8 cellular contexts compared by ENCODE assay signal in genomic region chr2:136389809-136390208, GRCh38.
DNase-seq lines count a peak whose midpoint lies in the region; ATAC-seq, FAIRE-seq and TF ChIP-seq lines count a peak whose summit lies in the region.

No MANE protein-coding gene starts in this region.

- no peak for DNase-seq in CD8-positive, alpha-beta T cell
- DNase-seq in stimulated activated CD4-positive, alpha-beta T cell treated with anti-CD3 and anti-CD28 coated beads, Interleukin-4, amount 100 ng/mL, for 24 hours: no peak
- no peak for DNase-seq in D721Med (ENCODE audit: insufficient read length, low spot score)
- no peak for DNase-seq in transverse colon
- DNase-seq in foreskin fibroblast: no peak

- FAIRE-seq in D721Med (lab: Jason Lieb, UNC): no peak

- TF ChIP-seq CTCF in CD8-positive, alpha-beta T cell (IDR thresholded peaks at IDR 0.05): no peak
- TF ChIP-seq CTCF in D721Med (IDR thresholded peaks at IDR 0.05; ENCODE audit: insufficient read depth, missing control alignments) (no peak), transverse colon (IDR thresholded peaks at IDR 0.05) (no peak), foreskin fibroblast (IDR thresholded peaks at IDR 0.05; ENCODE audit: low read depth, low read length) (no peak)

- H3K36me3 Mint-ChIP-seq in CD8-positive, alpha-beta T cell: no peaks in the 10 kb centered on the region

- intact Hi-C loops in CD8-positive, alpha-beta T cell (cut with DNase I, micrococcal nuclease): loop anchor here in 1 of 2 experiments (10.0 kb wide), 1 partner anchor 645 kb away; the partner anchor contains the start of gene UBXN4
- intact Hi-C loops in transverse colon (cut with DNase I; ENCODE audit: low total_unique reads): no loop called here

- no peak overlapping the region for H3K4me3 ChIP-seq in CD8-positive, alpha-beta T cell (ENCODE audit: low read depth, low read length)
- H3K4me3 ChIP-seq in transverse colon: no peak overlapping the region
- no peak overlapping the region for H3K4me3 ChIP-seq in foreskin fibroblast (ENCODE audit: low read depth in 1 of 2, low read length in 2 of 2)

- no peaks in the 10 kb centered on the region for H3K27me3 ChIP-seq in CD8-positive, alpha-beta T cell (ENCODE audit: insufficient read depth, low read length)
- no peaks in the 10 kb centered on the region for H3K27me3 ChIP-seq in transverse colon

- H3K4me1 ChIP-seq in CD8-positive, alpha-beta T cell (ENCODE audit: insufficient read depth, low read length): peaks cover 5% of the 10 kb centered on the region
- no peaks in the 10 kb centered on the region for H3K4me1 ChIP-seq in transverse colon

- no peaks in the 10 kb centered on the region for H3K9me3 ChIP-seq in CD8-positive, alpha-beta T cell (ENCODE audit: low read length)
- no peaks in the 10 kb centered on the region for H3K9me3 ChIP-seq in transverse colon

- no peak for TF ChIP-seq EP300 in transverse colon (IDR thresholded peaks at IDR 0.05; ENCODE audit: low read depth)

- no peaks in the 10 kb centered on the region for H3K36me3 ChIP-seq in CD8-positive, alpha-beta T cell (ENCODE audit: insufficient read depth, low read length)
- no peaks in the 10 kb centered on the region for H3K36me3 ChIP-seq in transverse colon

- no peaks in the 10 kb centered on the region for H3K9me3 Mint-ChIP-seq in CD8-positive, alpha-beta T cell

- no peak for TF ChIP-seq POLR2A in transverse colon (IDR thresholded peaks at IDR 0.05)

- no peak overlapping the region for H3K27ac Mint-ChIP-seq in CD8-positive, alpha-beta T cell

- H3K4me3 Mint-ChIP-seq in CD8-positive, alpha-beta T cell: no peak overlapping the region

- peak; percentile 61 for ATAC-seq in CD8-positive, alpha-beta T cell
- ATAC-seq in GM19043 (IDR thresholded peaks at IDR 0.05; ENCODE audit: low read depth, unreplicated experiment): peak; percentile 63
- peak; percentile 69 for ATAC-seq in HG02642 (IDR thresholded peaks at IDR 0.05; ENCODE audit: poor library complexity, unreplicated experiment)
- peak; percentile 76 for ATAC-seq in HG03469 (IDR thresholded peaks at IDR 0.05; ENCODE audit: unreplicated experiment)

- POLR2A ChIA-PET in CD8-positive, alpha-beta T cell (lab: Charles Lee): no interaction called here

- peaks cover 12% of the 10 kb centered on the region for H3K4me1 Mint-ChIP-seq in CD8-positive, alpha-beta T cell (ENCODE audit: low read depth)

- CTCF ChIA-PET in CD8-positive, alpha-beta T cell (lab: Charles Lee): interaction anchor here (15.9 kb wide), 1 partner anchor 473 kb away, joined by 370 read pairs; no protein-coding TSS in a partner anchor

- in situ Hi-C loops in transverse colon (cut with MboI; ENCODE audit: low pct_ligation_motif_present in 1 of 4, low pct_unique_long_range_greater_than_20kb in 1 of 4, low sequenced_read_pairs in 3 of 4): loop anchor here in 3 of 4 donors (10.0 kb wide), 1 partner anchor 475 kb away; no protein-coding TSS in a partner anchor

- WGBS in transverse colon (ENCODE audit: low coverage in 1 of 2), 2 donors: 72% methylated on average over 3 of the region's 3 CpGs; no CpG with 5 or more reads in 1 of the 2 donors

- H3K27ac ChIP-seq in CD8-positive, alpha-beta T cell (ENCODE audit: low read depth, low read length): no peak overlapping the region
- H3K27ac ChIP-seq in transverse colon: peak overlapping the region in 1 of 4 donors; percentile 22

- no peaks in the 10 kb centered on the region for H3K27me3 Mint-ChIP-seq in CD8-positive, alpha-beta T cell (ENCODE audit: low read depth)
